In genomic region chr20:61512475-61512874, GRCh38 we compare ENCODE assay signal across 20 cellular contexts.
"Had no signal": no experiment of that assay in that cellular context is flagged by ENCODE, and none has a peak within 500 bp of the region (broad histone marks: within the 10 kb centered on the region; RNA-seq: fewer than 3 reads in every experiment).

No MANE protein-coding gene starts in this region.

- H3K9me3 ChIP-seq: SK-N-SH had no signal

- H3K4me2 ChIP-seq: SK-N-SH had no signal

- DNase-seq: KBM-7, MV-4-11, NCI-H1048, NCI-H1105, NCI-H1417, NCI-H1436 treated with DMSO at 0.1 percent for 48 hours, NCI-H1694, NCI-H187 treated with DMSO at 0.1 percent for 48 hours, NCI-H2029 treated with DMSO at 0.1 percent for 48 hours, NCI-H2171, NCI-H226, NCI-H446, NCI-H510A, NCI-H524 treated with DMSO at 0.1 percent for 48 hours, NCI-H69, NCI-H774, RPMI8226, SHP77, SK-N-SH had no signal

- H3K27ac ChIP-seq: HL-60 had no signal

- H3K9ac ChIP-seq: SK-N-SH had no signal
